ENCODE assay signal across 23 cellular contexts in the genomic region with DNA sequence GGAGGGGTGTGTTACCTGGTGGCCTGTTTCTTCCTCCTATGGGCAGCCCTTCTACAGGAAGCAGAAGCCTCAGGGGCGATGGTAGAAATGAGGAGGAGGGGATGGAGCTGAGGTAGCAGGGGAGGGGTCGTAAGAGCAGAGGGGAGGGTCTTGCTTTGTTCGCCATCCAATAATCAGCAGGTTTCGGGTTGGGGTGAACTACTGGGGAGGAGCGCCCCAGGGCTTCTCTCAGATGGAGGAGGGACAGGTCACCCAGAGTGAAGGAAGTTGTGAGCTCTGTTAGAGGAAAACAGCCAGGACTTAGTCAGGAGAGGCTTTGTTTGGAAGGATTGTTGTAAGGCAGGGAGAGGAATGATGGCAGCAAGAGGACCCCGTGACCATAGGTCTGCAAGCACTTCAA. TPM values are rescaled to one million over a fixed set of nuclear protein-coding genes. Genes with fewer than 3 reads are reported as not detected.
DNase-seq lines count a peak whose midpoint lies in the region; ATAC-seq and TF ChIP-seq lines count a peak whose summit lies in the region.
"Had no signal": no experiment of that assay in that cellular context is flagged by ENCODE, and none has a peak within 500 bp of the region (broad histone marks: within the 10 kb centered on the region; RNA-seq: fewer than 3 reads in every experiment).

No MANE protein-coding gene starts in this region.

- H3K9me3 ChIP-seq in CD4-positive, alpha-beta T cell (ENCODE audit: control insufficient read depth, low read length), result no peaks in the 10 kb centered on the region
- H3K9me3 ChIP-seq in ascending aorta, result no peaks in the 10 kb centered on the region
- H3K9me3 ChIP-seq: sigmoid colon had no signal

- TF ChIP-seq CTCF in CD4-positive, alpha-beta T cell (IDR thresholded peaks at IDR 0.05), result no peak
- no peak for TF ChIP-seq CTCF in natural killer cell (IDR thresholded peaks at IDR 0.05)
- TF ChIP-seq CTCF in ascending aorta (IDR thresholded peaks at IDR 0.05), result no peak

- no peaks in the 10 kb centered on the region for H3K36me3 ChIP-seq in ascending aorta
- H3K36me3 ChIP-seq: sigmoid colon had no signal

- POLR2A ChIA-PET in CD4-positive, alpha-beta T cell (lab: Charles Lee), result interaction anchor here (1.1 to 2.7 kb wide), 4 partner anchors 18 to 164 kb away, joined by 3 to 13 read pairs (median 6); partner anchors contain the start of gene RNASET2
- POLR2A ChIA-PET in activated CD4-positive, alpha-beta memory T cell treated with anti-CD3 and anti-CD28 coated beads, Interleukin-2, amount 10 ng/mL, durations not matched to agents 7 days and 5 days (lab: Charles Lee), result interaction anchor here (1.1 to 4.0 kb wide), 8 partner anchors 18 to 123 kb away, joined by 4 to 32 read pairs (median 12); partner anchors contain the start of gene CEP43

- peak overlapping the region; percentile 26 for H3K4me3 Mint-ChIP-seq in CD4-positive, alpha-beta T cell
- H3K4me3 Mint-ChIP-seq in activated CD4-positive, alpha-beta memory T cell treated with anti-CD3 and anti-CD28 coated beads, Interleukin-2, amount 10 ng/mL, durations not matched to agents 7 days and 5 days, result peak overlapping the region; percentile 80
- peak overlapping the region; percentile 85 for H3K4me3 Mint-ChIP-seq in natural killer cell
- H3K4me3 Mint-ChIP-seq: mesothelial cell of epicardium had no signal

- intact Hi-C loops in CD4-positive, alpha-beta T cell (cut with DNase I, micrococcal nuclease), result loop anchor here in 1 of 2 experiments (5.0 kb wide), 1 partner anchor 124 kb away; the partner anchor contains the start of gene CEP43
- intact Hi-C loops in natural killer cell (cut with micrococcal nuclease), result no loop called here
- intact Hi-C loops in ascending aorta (cut with DNase I), result no loop called here

- CTCF ChIA-PET in CD4-positive, alpha-beta T cell (lab: Charles Lee), result no interaction called here
- CTCF ChIA-PET in activated CD4-positive, alpha-beta memory T cell treated with anti-CD3 and anti-CD28 coated beads, Interleukin-2, amount 10 ng/mL, durations not matched to agents 7 days and 5 days (lab: Charles Lee), result interaction anchor here (1.4 to 3.5 kb wide), 5 partner anchors 10 to 74 kb away, joined by 3 to 19 read pairs (median 10); no protein-coding TSS in a partner anchor

- peak overlapping the region; percentile 5 for H3K27ac ChIP-seq in CD4-positive, alpha-beta T cell (ENCODE audit: low read depth, low read length)
- no peak overlapping the region for H3K27ac ChIP-seq in ascending aorta

- DNase-seq in CD4-positive, alpha-beta T cell, result no peak
- no peak for DNase-seq in activated CD4-positive, alpha-beta memory T cell treated with anti-CD3 and anti-CD28 coated beads, Interleukin-2, amount 10 ng/mL, durations not matched to agents 7 days and 5 days
- DNase-seq in natural killer cell (no peak), MV-4-11 (lab: John Stamatoyannopoulos, UW) (no peak), cerebellum (ENCODE audit: low spot score) (no peak), ascending aorta (ENCODE audit: low spot score in 2 of 2) (no peak)
- DNase-seq: GF-D8, GOT3, KG1, kidney glomerular epithelial cell, NCI-H1092 treated with DMSO at 0.1 percent for 48 hours, NCI-H2171, NCI-H82, sigmoid colon had no signal

- no peaks in the 10 kb centered on the region for H3K27me3 Mint-ChIP-seq in CD4-positive, alpha-beta T cell
- no peaks in the 10 kb centered on the region for H3K27me3 Mint-ChIP-seq in activated CD4-positive, alpha-beta memory T cell treated with anti-CD3 and anti-CD28 coated beads, Interleukin-2, amount 10 ng/mL, durations not matched to agents 7 days and 5 days
- H3K27me3 Mint-ChIP-seq in natural killer cell (ENCODE audit: low read depth in 2 of 2), result peaks cover 5 to 20% of the 10 kb centered on the region in 2 donors

- H3K27me3 ChIP-seq in CD4-positive, alpha-beta T cell (ENCODE audit: control insufficient read depth, insufficient read depth, low read length), result no peaks in the 10 kb centered on the region
- H3K27me3 ChIP-seq in ascending aorta, result no peaks in the 10 kb centered on the region
- H3K27me3 ChIP-seq: sigmoid colon had no signal

- H3K36me3 Mint-ChIP-seq in CD4-positive, alpha-beta T cell (ENCODE audit: low read depth), result no peaks in the 10 kb centered on the region
- H3K36me3 Mint-ChIP-seq in activated CD4-positive, alpha-beta memory T cell treated with anti-CD3 and anti-CD28 coated beads, Interleukin-2, amount 10 ng/mL, durations not matched to agents 7 days and 5 days (ENCODE audit: low read depth), result peaks cover 38% of the 10 kb centered on the region
- no peaks in the 10 kb centered on the region for H3K36me3 Mint-ChIP-seq in natural killer cell
- H3K36me3 Mint-ChIP-seq: mesothelial cell of epicardium had no signal

- peaks cover 62% of the 10 kb centered on the region for H3K4me1 Mint-ChIP-seq in CD4-positive, alpha-beta T cell (ENCODE audit: low read depth)
- H3K4me1 Mint-ChIP-seq in activated CD4-positive, alpha-beta memory T cell treated with anti-CD3 and anti-CD28 coated beads, Interleukin-2, amount 10 ng/mL, durations not matched to agents 7 days and 5 days, result peaks cover 76% of the 10 kb centered on the region
- H3K4me1 Mint-ChIP-seq in natural killer cell, result peaks cover 41 to 49% of the 10 kb centered on the region in 2 donors

- peak overlapping the region; percentile 95 for H3K27ac Mint-ChIP-seq in CD4-positive, alpha-beta T cell
- H3K27ac Mint-ChIP-seq in activated CD4-positive, alpha-beta memory T cell treated with anti-CD3 and anti-CD28 coated beads, Interleukin-2, amount 10 ng/mL, durations not matched to agents 7 days and 5 days, result peak overlapping the region; percentile 97
- peak overlapping the region; percentile 41 to 72 for H3K27ac Mint-ChIP-seq in natural killer cell
- H3K27ac Mint-ChIP-seq: mesothelial cell of epicardium had no signal

- no peaks in the 10 kb centered on the region for H3K4me1 ChIP-seq in ascending aorta

- no peak overlapping the region for H3K4me3 ChIP-seq in ascending aorta
- H3K4me3 ChIP-seq: sigmoid colon had no signal

- no peaks in the 10 kb centered on the region for H3K9me3 Mint-ChIP-seq in CD4-positive, alpha-beta T cell
- H3K9me3 Mint-ChIP-seq in activated CD4-positive, alpha-beta memory T cell treated with anti-CD3 and anti-CD28 coated beads, Interleukin-2, amount 10 ng/mL, durations not matched to agents 7 days and 5 days, result peaks cover 3% of the 10 kb centered on the region
- no peaks in the 10 kb centered on the region for H3K9me3 Mint-ChIP-seq in natural killer cell
- H3K9me3 Mint-ChIP-seq: mesothelial cell of epicardium had no signal

- no peak for ATAC-seq in CD4-positive, alpha-beta T cell (ENCODE audit: poor library complexity)
- peak; percentile 2 for ATAC-seq in GM21528 (IDR thresholded peaks at IDR 0.05; ENCODE audit: low FRiP score, unreplicated experiment)
- no peak for ATAC-seq in natural killer cell
- no peak for ATAC-seq in HG03469 (IDR thresholded peaks at IDR 0.05; ENCODE audit: unreplicated experiment)
- ATAC-seq: SK-N-SH treated with all-trans-retinoic acid at 6 μM for 48 hours had no signal

RNA-seq across cellular contexts. Expression of gene CCR6, which starts 1.4 kb away (rescaled TPM):
- total RNA-seq in CD4-positive, alpha-beta T cell, result 10 to 100 TPM; 13.6 to 15.9 TPM
- total RNA-seq in activated CD4-positive, alpha-beta memory T cell treated with anti-CD3 and anti-CD28 coated beads, Interleukin-2, amount 10 ng/mL, durations not matched to agents 7 days and 5 days, result 10 to 100 TPM; 20.0 to 20.3 TPM
- total RNA-seq in natural killer cell, result under 1 TPM in 1 of 3 donors, not detected in 2; 0.23 TPM
- not detected for total RNA-seq in cerebellum
- total RNA-seq in ascending aorta, result not detected
- total RNA-seq: endothelial cell of umbilical vein, fibroblast of villous mesenchyme, mesothelial cell of epicardium, sigmoid colon, temporal lobe had no signal

RNA-seq across cellular contexts. Expression of gene GPR31, which starts 36.3 kb away (rescaled TPM):
- total RNA-seq in CD4-positive, alpha-beta T cell, result not detected
- total RNA-seq in activated CD4-positive, alpha-beta memory T cell treated with anti-CD3 and anti-CD28 coated beads, Interleukin-2, amount 10 ng/mL, durations not matched to agents 7 days and 5 days, result not detected
- total RNA-seq in natural killer cell, result under 1 TPM in 1 of 3 donors, not detected in 2; 0.24 TPM
- not detected for total RNA-seq in cerebellum
- not detected for total RNA-seq in ascending aorta
- total RNA-seq: activated CD8-positive, alpha-beta memory T cell treated with anti-CD3 and anti-CD28 coated beads for 36 hours; endothelial cell of umbilical vein; fibroblast of villous mesenchyme; mesothelial cell of epicardium; omental fat pad; sigmoid colon; temporal lobe had no signal

Comparison
In these comparisons a context has a peak if more than half of its experiments do, and no peak if none do; other contexts are left out.
1. H3K4me3 Mint-ChIP-seq: peak in every context shown above with its lines; median percentile 85 in natural killer cell; 80 in activated CD4-positive, alpha-beta memory T cell treated with anti-CD3 and anti-CD28 coated beads, Interleukin-2, amount 10 ng/mL, durations not matched to agents 7 days and 5 days; 26 in CD4-positive, alpha-beta T cell.
2. RNA of gene CCR6, which starts 1.4 kb away (total RNA-seq): 20.0 to 20.3 TPM in activated CD4-positive, alpha-beta memory T cell treated with anti-CD3 and anti-CD28 coated beads, Interleukin-2, amount 10 ng/mL, durations not matched to agents 7 days and 5 days and 13.6 to 15.9 TPM in CD4-positive, alpha-beta T cell; 0.23 TPM in natural killer cell, not detected in cerebellum (single experiment) and not detected in ascending aorta (single experiment); every median in the first group is over 10 times any median in the second.
3. Peak in every context shown above with its lines, with median percentiles within 50 percentile points of each other: H3K27ac Mint-ChIP-seq.